ENCODE assay signal across 20 cellular contexts in genomic region chr14:61374284-61374683, GRCh38. TPM values are rescaled to one million over a fixed set of nuclear protein-coding genes. Genes with fewer than 3 reads are reported as not detected.
DNase-seq lines count a peak whose midpoint lies in the region; ATAC-seq and TF ChIP-seq lines count a peak whose summit lies in the region.
"Had no signal": no experiment of that assay in that cellular context is flagged by ENCODE, and none has a peak within 500 bp of the region (broad histone marks: within the 10 kb centered on the region; RNA-seq: fewer than 3 reads in every experiment).

No MANE protein-coding gene starts in this region.

- H3K9me2 ChIP-seq in GM23338 (ENCODE audit: insufficient read depth) (peaks cover 7% of the 10 kb centered on the region; the same call in 1 of the 2 replicates), PC-9 (ENCODE audit: insufficient read depth) (no peaks in the 10 kb centered on the region)

- DNase-seq in GM23338 (ENCODE audit: low spot score) (peak; percentile 11), esophagus muscularis mucosa (ENCODE audit: extremely low spot score) (peak; percentile 3), PC-9 (no peak), foreskin keratinocyte (no peak), GF-D8 (lab: John Stamatoyannopoulos, UW) (no peak)
- DNase-seq: ACHN, AML-193, GM23248, NCI-H1436 treated with DMSO at 0.1 percent for 48 hours, NCI-H2081, NCI-H510A, NCI-H774, PC-3, SJCRH30 had no signal

- H3K4me3 Mint-ChIP-seq in GM23338, result no peak overlapping the region
- H3K4me3 Mint-ChIP-seq in activated T-helper 17 cell treated with anti-CD3 and anti-CD28 coated beads, Interleukin-2, amount 50 U/mL, for 72 hours, result peak overlapping the region; percentile 19

- ATAC-seq in GM23338, result no peak
- no peak for ATAC-seq in activated T-helper 17 cell treated with anti-CD3 and anti-CD28 coated beads, Interleukin-2, amount 50 U/mL, for 72 hours (replicated peaks)
- no peak for ATAC-seq in foreskin keratinocyte
- ATAC-seq: HCT116, HepG2, PC-3 had no signal

- 78% methylated on average over 2 of the region's 3 CpGs for WGBS in esophagus muscularis mucosa

- H3K79me2 ChIP-seq in GM23338 (replicated peaks; ENCODE audit: insufficient read depth) (no peaks in the 10 kb centered on the region), PC-9 (ENCODE audit: low read depth) (peaks cover 83% of the 10 kb centered on the region)

- H3K36me3 ChIP-seq in BLaER1 treated with 17β-estradiol and CSF1 and Interleukin-3, amounts not matched to agents 10 nM and 100 nM, result peaks cover 3 to 64% (median 34%) of the 10 kb centered on the region in 11 experiments; a peak in 19 of 22 replicates
- H3K36me3 ChIP-seq in GM23338 (ENCODE audit: insufficient read depth) (peaks cover 6% of the 10 kb centered on the region; the same call in 1 of the 2 replicates), esophagus muscularis mucosa (peaks cover 0 to 6% (median 0%) of the 10 kb centered on the region in 4 donors), PC-9 (ENCODE audit: low read depth) (peaks cover 11% of the 10 kb centered on the region; the same call in 1 of the 2 replicates)
- H3K36me3 ChIP-seq: SJCRH30 had no signal

- no peak overlapping the region for H2AFZ ChIP-seq in GM23338
- no peak overlapping the region for H2AFZ ChIP-seq in PC-9
- H2AFZ ChIP-seq: GM23248 had no signal

- H3K27ac ChIP-seq in BLaER1 treated with 17β-estradiol and CSF1 and Interleukin-3, amounts not matched to agents 10 nM and 100 nM, result no peak overlapping the region
- H3K27ac ChIP-seq in GM23338 (ENCODE audit: low read depth), result no peak overlapping the region
- H3K27ac ChIP-seq in esophagus muscularis mucosa (replicated peaks in 1 of 4), result no peak overlapping the region
- H3K27ac ChIP-seq in PC-9, result no peak overlapping the region
- H3K27ac ChIP-seq in foreskin keratinocyte, result no peak overlapping the region
- H3K27ac ChIP-seq: GM23248, KMS-11, SJCRH30 had no signal

- no peak for TF ChIP-seq EP300 in esophagus muscularis mucosa (IDR thresholded peaks at IDR 0.05)

- H3F3A ChIP-seq in GM23338 (replicated peaks; ENCODE audit: low read depth) (no peaks in the 10 kb centered on the region), PC-9 (ENCODE audit: insufficient read depth, low read depth) (peaks cover 3% of the 10 kb centered on the region; the same call in 1 of the 2 replicates)

- peak overlapping the region in 8 of 10 experiments; percentile 14 to 40 (median 30); a peak in 10 of 20 replicates for H3K4me3 ChIP-seq in BLaER1 treated with 17β-estradiol and CSF1 and Interleukin-3, amounts not matched to agents 10 nM and 100 nM
- H3K4me3 ChIP-seq in GM23338, result no peak overlapping the region
- H3K4me3 ChIP-seq in esophagus muscularis mucosa, result no peak overlapping the region
- H3K4me3 ChIP-seq in PC-9, result no peak overlapping the region
- H3K4me3 ChIP-seq: GM23248, SJCRH30 had no signal

- no peak overlapping the region for H3K27ac Mint-ChIP-seq in GM23338
- no peak overlapping the region for H3K27ac Mint-ChIP-seq in activated T-helper 17 cell treated with anti-CD3 and anti-CD28 coated beads, Interleukin-2, amount 50 U/mL, for 72 hours

- H3K27me3 Mint-ChIP-seq in GM23338 (ENCODE audit: insufficient read depth, low read depth, poor library complexity), result peaks cover 4% of the 10 kb centered on the region
- no peaks in the 10 kb centered on the region for H3K27me3 Mint-ChIP-seq in activated T-helper 17 cell treated with anti-CD3 and anti-CD28 coated beads, Interleukin-2, amount 50 U/mL, for 72 hours
- H3K27me3 Mint-ChIP-seq: CD4-positive, CD25-positive, alpha-beta regulatory T cell had no signal

- H3K4me2 ChIP-seq in BLaER1 treated with 17β-estradiol and CSF1 and Interleukin-3, amounts not matched to agents 10 nM and 100 nM, result no peak overlapping the region
- H3K4me2 ChIP-seq in GM23338 (no peak overlapping the region), PC-9 (no peak overlapping the region)
- H3K4me2 ChIP-seq: KMS-11 had no signal

- H3K9me3 ChIP-seq in BLaER1 treated with 17β-estradiol and CSF1 and Interleukin-3, amounts not matched to agents 10 nM and 100 nM (replicated peaks in 1 of 11), result peaks cover 54 to 89% (median 82%) of the 10 kb centered on the region in 11 experiments
- H3K9me3 ChIP-seq in esophagus muscularis mucosa (peaks cover 0 to 21% (median 17%) of the 10 kb centered on the region in 4 donors), PC-9 (ENCODE audit: insufficient read depth, low read depth) (peaks cover 27% of the 10 kb centered on the region)
- H3K9me3 ChIP-seq: SJCRH30 had no signal

- POLR2A ChIA-PET in PC-9 (lab: Charles Lee; ENCODE audit: unreplicated experiment), result no interaction called here

- TF ChIP-seq POLR2A in esophagus muscularis mucosa (IDR thresholded peaks at IDR 0.05; ENCODE audit: low read depth), result no peak

- H4K20me1 ChIP-seq in BLaER1 treated with 17β-estradiol and CSF1 and Interleukin-3, amounts not matched to agents 10 nM and 100 nM, result no peaks in the 10 kb centered on the region; a peak in 1 of 22 replicates
- H4K20me1 ChIP-seq in GM23338 (replicated peaks; ENCODE audit: insufficient read depth), result no peaks in the 10 kb centered on the region
- no peaks in the 10 kb centered on the region for H4K20me1 ChIP-seq in PC-9 (ENCODE audit: insufficient read depth)

- intact Hi-C loops in esophagus muscularis mucosa (cut with DNase I) (no loop called here), PC-9 (cut with micrococcal nuclease; ENCODE audit: unreplicated experiment) (no loop called here)

- no TSS peak for BruUV-seq in PC-9 (replicated peaks; lab: Mats Ljungman, UMichigan)

- H3K9ac ChIP-seq in BLaER1 treated with 17β-estradiol and CSF1 and Interleukin-3, amounts not matched to agents 10 nM and 100 nM, result no peak overlapping the region
- H3K9ac ChIP-seq: GM23248, KMS-11 had no signal

- CTCF ChIA-PET in PC-9 (lab: Charles Lee), result no interaction called here

- H3K27me3 ChIP-seq in BLaER1 treated with 17β-estradiol and CSF1 and Interleukin-3, amounts not matched to agents 10 nM and 100 nM, result no peaks in the 10 kb centered on the region
- H3K27me3 ChIP-seq in GM23338 (ENCODE audit: insufficient read depth) (no peaks in the 10 kb centered on the region), esophagus muscularis mucosa (no peaks in the 10 kb centered on the region), PC-9 (ENCODE audit: insufficient read depth, low read depth) (no peaks in the 10 kb centered on the region), foreskin keratinocyte (no peaks in the 10 kb centered on the region)
- H3K27me3 ChIP-seq: SJCRH30 had no signal

- TF ChIP-seq CTCF in GM23338 (conservative IDR thresholded peaks at IDR 0.05; ENCODE audit: low read depth in 2 of 2) (no peak), esophagus muscularis mucosa (IDR thresholded peaks at IDR 0.05) (no peak), PC-9 (conservative IDR thresholded peaks at IDR 0.05) (no peak), foreskin keratinocyte (conservative IDR thresholded peaks at IDR 0.05) (no peak)

- 0 out of 3 replicates have a peak, but pooled peaks cover under 1% of the 10 kb centered on the region for H3K4me1 Mint-ChIP-seq in GM23338
- H3K4me1 Mint-ChIP-seq in activated T-helper 17 cell treated with anti-CD3 and anti-CD28 coated beads, Interleukin-2, amount 50 U/mL, for 72 hours, result peaks cover 69% of the 10 kb centered on the region

- peaks cover 0 to 11% (median 4%) of the 10 kb centered on the region in 10 experiments; a peak in 11 of 20 replicates for H3K4me1 ChIP-seq in BLaER1 treated with 17β-estradiol and CSF1 and Interleukin-3, amounts not matched to agents 10 nM and 100 nM
- H3K4me1 ChIP-seq in GM23338 (ENCODE audit: insufficient read depth) (no peaks in the 10 kb centered on the region), esophagus muscularis mucosa (no peaks in the 10 kb centered on the region), PC-9 (replicated peaks; ENCODE audit: insufficient read depth) (peaks cover 16% of the 10 kb centered on the region), foreskin keratinocyte (no peaks in the 10 kb centered on the region)
- H3K4me1 ChIP-seq: SJCRH30 had no signal

- H3K9me3 Mint-ChIP-seq in GM23338, result peaks cover 42% of the 10 kb centered on the region
- no peaks in the 10 kb centered on the region for H3K9me3 Mint-ChIP-seq in activated T-helper 17 cell treated with anti-CD3 and anti-CD28 coated beads, Interleukin-2, amount 50 U/mL, for 72 hours

- H3K36me3 Mint-ChIP-seq in GM23338 (ENCODE audit: low read depth), result peaks cover 37% of the 10 kb centered on the region
- peaks cover 84% of the 10 kb centered on the region for H3K36me3 Mint-ChIP-seq in activated T-helper 17 cell treated with anti-CD3 and anti-CD28 coated beads, Interleukin-2, amount 50 U/mL, for 72 hours (ENCODE audit: low read depth)

TF ChIP-seq in GM23338, 12 proteins besides CTCF, POLR2A, EP300 and RAD21 (continues in another document):
- TF ChIP-seq STAT1 (IDR thresholded peaks at IDR 0.05; ENCODE audit: unreplicated experiment), result no peak
- no peak for TF ChIP-seq CREB1 (CRISPR knock-in tag; IDR thresholded peaks at IDR 0.05; ENCODE audit: low read depth)
- TF ChIP-seq EZH2 (IDR thresholded peaks at IDR 0.05; ENCODE audit: low read depth, unreplicated experiment), result no peak
- TF ChIP-seq JUNB (IDR thresholded peaks at IDR 0.05; ENCODE audit: unreplicated experiment), result no peak
- TF ChIP-seq ZNF114 (CRISPR knock-in tag; IDR thresholded peaks at IDR 0.05), result no peak
- no peak for TF ChIP-seq ETS1 (IDR thresholded peaks at IDR 0.05)
- no peak for TF ChIP-seq EZH2phosphoT487 (IDR thresholded peaks at IDR 0.05; ENCODE audit: unreplicated experiment)
- TF ChIP-seq POLR2AphosphoS5 (IDR thresholded peaks at IDR 0.05; ENCODE audit: low read depth), result no peak

RNA-seq across cellular contexts. Expression of gene PRKCH, which starts 52.9 kb away (rescaled TPM):
- 10.0 and 10.1 TPM in 2 replicates for total RNA-seq in GM23338 (2014; rRNA removed; shearing (Covaris generic))
- polyA plus RNA-seq in GM23338 (2016; fragmentation: Nextera tagmentation; extraction: Ambion mirVana) (5.3 and 5.4 TPM in 2 replicates), foreskin keratinocyte (5.6 and 7.9 TPM in 2 replicates)
- total RNA-seq in activated T-helper 17 cell treated with anti-CD3 and anti-CD28 coated beads, Interleukin-2, amount 50 U/mL, for 72 hours, result 100 to 1,000 TPM; 127 to 148 TPM
- total RNA-seq in esophagus muscularis mucosa (10 to 100 TPM; 13.3 to 67.6 (median 32.2) TPM), PC-9 (2021) (32.4 and 49.8 TPM in 2 replicates), foreskin keratinocyte (12.7 and 15.2 TPM in 2 replicates)

Comparison
In these comparisons a context has a peak if more than half of its experiments do, and no peak if none do; other contexts are left out.
1. H3K4me3 ChIP-seq: peak in BLaER1 treated with 17β-estradiol and CSF1 and Interleukin-3, amounts not matched to agents 10 nM and 100 nM (8 of 10); none in GM23338 (single experiment), esophagus muscularis mucosa (0 of 4) and PC-9 (single experiment).
2. DNase-seq: peak in GM23338 (single experiment) and esophagus muscularis mucosa (single experiment); none in PC-9 (0 of 2), foreskin keratinocyte (0 of 2) and GF-D8 (single experiment).